8 cellular contexts compared by ENCODE assay signal in the genomic region with DNA sequence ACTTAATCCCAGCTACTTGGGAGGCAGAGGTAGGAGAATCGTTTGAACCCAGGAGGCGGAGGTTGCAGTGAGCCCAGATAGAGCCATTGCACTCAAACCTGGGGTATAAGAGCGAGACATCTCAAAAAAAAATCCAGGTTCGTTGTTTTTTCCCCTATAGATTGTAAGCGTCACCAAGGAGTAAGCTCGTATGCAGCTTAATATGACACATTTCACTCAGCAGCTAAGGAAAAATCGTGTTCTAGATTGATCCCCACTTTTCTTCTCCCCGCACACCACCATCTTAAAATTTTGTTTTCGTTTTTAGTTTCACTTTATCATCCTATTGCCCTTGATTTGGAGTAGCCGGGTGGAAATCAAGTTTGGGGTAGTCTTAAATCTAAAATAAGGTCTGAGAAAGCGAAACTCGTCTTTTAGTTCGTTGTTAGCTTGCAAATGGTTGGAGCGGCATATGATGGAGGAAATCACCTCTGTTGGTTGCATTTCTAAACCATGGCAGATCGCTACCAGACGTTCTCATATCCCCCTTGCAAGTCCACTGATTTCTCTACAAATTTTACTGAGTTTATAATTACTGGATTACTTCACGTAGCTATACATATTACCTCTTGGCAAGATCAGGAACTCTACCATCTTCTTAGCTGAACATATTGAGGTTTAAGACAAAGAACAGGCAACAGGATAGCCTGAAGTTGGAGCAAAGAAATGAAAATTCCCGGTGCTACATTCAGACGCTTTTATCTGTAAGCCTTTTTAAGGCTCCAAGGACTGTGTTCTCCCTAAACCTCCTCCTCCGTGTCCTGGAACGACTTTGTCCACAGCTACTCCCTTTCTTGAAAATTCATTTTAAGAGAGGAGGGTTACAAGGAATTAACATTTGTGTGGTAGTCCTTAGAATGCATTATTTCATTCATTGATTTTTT.
DNase-seq lines count a peak whose midpoint lies in the region; ATAC-seq, FAIRE-seq and TF ChIP-seq lines count a peak whose summit lies in the region.

No MANE protein-coding gene starts in this region.

- no peak for FAIRE-seq in bronchial epithelial cell (lab: Jason Lieb, UNC)

- ATAC-seq in IMR-90 (ENCODE audit: low read depth) (no peak), GM21825 (IDR thresholded peaks at IDR 0.05; ENCODE audit: unreplicated experiment) (no peak)

- H3K4me3 ChIP-seq in BE2C (ENCODE audit: low read depth, low read length), result peak overlapping the region; percentile 82
- H3K4me3 ChIP-seq in IMR-90 (ENCODE audit: insufficient read depth, low read depth, low read length), result peak overlapping the region; percentile 65
- H3K4me3 ChIP-seq in bronchial epithelial cell (ENCODE audit: low read depth, low read length), result peak overlapping the region; percentile 48
- H3K4me3 ChIP-seq in mononuclear cell (ENCODE audit: low read length), result peak overlapping the region; percentile 62
- H3K4me3 ChIP-seq in SJCRH30, result no peak overlapping the region

- peak overlapping the region; percentile 83 for H2BK120ac ChIP-seq in IMR-90 (ENCODE audit: low read depth, low read length)

- H4K5ac ChIP-seq in IMR-90 (ENCODE audit: low read depth, low read length), result peak overlapping the region; percentile 97

- H2AK5ac ChIP-seq in IMR-90 (ENCODE audit: low read depth, low read length), result no peak overlapping the region

- no peaks in the 10 kb centered on the region for H3K79me1 ChIP-seq in IMR-90 (ENCODE audit: low read depth in 1 of 2, low read length in 2 of 2)

- WGBS in IMR-90 (ENCODE audit: extremely low coverage in 2 of 2, insufficient read length in 1 of 2), 2 experiments, result 0% methylated on average over 4 of the region's 21 CpGs; no CpG with 5 or more reads in 1 of the 2 experiments

- H3K4ac ChIP-seq in IMR-90 (ENCODE audit: low read depth, low read length), result peak overlapping the region; percentile 86

- intact Hi-C loops in IMR-90 (cut with micrococcal nuclease), result loop anchor here (2.0 kb wide), 1 partner anchor 49 kb away; a partner anchor contains a TSS

- TF ChIP-seq POLR2A in IMR-90 (IDR thresholded peaks at IDR 0.05; ENCODE audit: low read depth, low read length), result no peak

- H3K9ac ChIP-seq in IMR-90 (ENCODE audit: low read depth, low read length), result peak overlapping the region; percentile 87

- no peaks in the 10 kb centered on the region for H3K9me1 ChIP-seq in IMR-90 (ENCODE audit: insufficient read depth, low read length)

- no peak for TF ChIP-seq RAD21 in IMR-90 (IDR thresholded peaks at IDR 0.05; ENCODE audit: low read length)

- H3K4me2 ChIP-seq in IMR-90 (ENCODE audit: low read depth, low read length), result peak overlapping the region; percentile 91

- H3K27me3 ChIP-seq in BE2C (no peaks in the 10 kb centered on the region), IMR-90 (ENCODE audit: control insufficient read depth, insufficient read depth, low read length) (no peaks in the 10 kb centered on the region), bronchial epithelial cell (ENCODE audit: control insufficient read depth, insufficient read depth, low read length) (no peaks in the 10 kb centered on the region), mononuclear cell (ENCODE audit: insufficient read depth, low read length) (no peaks in the 10 kb centered on the region), SJCRH30 (no peaks in the 10 kb centered on the region)

- dilution Hi-C loops in IMR-90 (cut with HindIII; ENCODE audit: low sequenced_read_pairs, unreplicated experiment), result no loop called here

- in situ Hi-C loops in IMR-90 (cut with MboI; ENCODE audit: low sequenced_read_pairs), result no loop called here

- peak overlapping the region; percentile 97 for H3K18ac ChIP-seq in IMR-90 (ENCODE audit: low read depth, low read length)

- peak overlapping the region; percentile 98 for H2BK5ac ChIP-seq in IMR-90 (ENCODE audit: low read depth, low read length, poor library complexity, severe bottlenecking)

- H3K27ac ChIP-seq in IMR-90 (ENCODE audit: insufficient read depth, low read length), result peak overlapping the region; percentile 75
- H3K27ac ChIP-seq in SJCRH30, result no peak overlapping the region

- H3K9me3 ChIP-seq in BE2C (no peaks in the 10 kb centered on the region), IMR-90 (ENCODE audit: control insufficient read depth, insufficient read depth, low read length) (no peaks in the 10 kb centered on the region), mononuclear cell (ENCODE audit: low read depth, low read length) (no peaks in the 10 kb centered on the region), SJCRH30 (replicated peaks) (no peaks in the 10 kb centered on the region)

- DNase-seq in BE2C (no peak), IMR-90 (peak; percentile 42), bronchial epithelial cell (ENCODE audit: low read depth) (peak; percentile 35), SJCRH30 (no peak), NCI-H2081 treated with DMSO at 0.1 percent for 48 hours (lab: John Stamatoyannopoulos, UW) (no peak)
- DNase-seq in activated naive CD4-positive, alpha-beta T cell treated with Interleukin-2 at 50 U/mL for 16 hours, result no peak

- CTCF ChIA-PET in IMR-90 (lab: Yijun Ruan, JAX), result interaction anchor here (0.6 to 0.9 kb wide), 3 partner anchors 53 to 321 kb away, joined by 3 to 4 read pairs (median 4); no protein-coding TSS in a partner anchor

- no peaks in the 10 kb centered on the region for H3K36me3 ChIP-seq in BE2C
- no peaks in the 10 kb centered on the region for H3K36me3 ChIP-seq in IMR-90 (ENCODE audit: control insufficient read depth, insufficient read depth, low read length)
- no peaks in the 10 kb centered on the region for H3K36me3 ChIP-seq in bronchial epithelial cell (ENCODE audit: control insufficient read depth, insufficient read depth, low read length)
- no peaks in the 10 kb centered on the region for H3K36me3 ChIP-seq in SJCRH30

- peak overlapping the region; percentile 20 to 90 for H4K8ac ChIP-seq in IMR-90 (ENCODE audit: low read depth in 2 of 2, low read length in 2 of 2)

- peak overlapping the region; percentile 71 for H4K91ac ChIP-seq in IMR-90 (ENCODE audit: insufficient read depth, low read depth, low read length)

- TF ChIP-seq CTCF in BE2C (IDR thresholded peaks at IDR 0.05; ENCODE audit: low read depth, low read length) (no peak), IMR-90 (conservative IDR thresholded peaks at IDR 0.05; ENCODE audit: low read depth, low read length) (no peak), bronchial epithelial cell (IDR thresholded peaks at IDR 0.05; ENCODE audit: insufficient read depth, low read length, severe bottlenecking) (no peak)

- peak overlapping the region; percentile 24; the same call in 1 of the 3 replicates for H2BK15ac ChIP-seq in IMR-90 (ENCODE audit: low read depth, low read length)

- POLR2A ChIA-PET in IMR-90 (lab: Charles Lee; ENCODE audit: unreplicated experiment), result interaction anchor here (0.6 to 2.9 kb wide), 9 partner anchors 11 to 873 kb away, joined by 3 to 13 read pairs (median 6); a partner anchor contains a TSS

- peak overlapping the region; percentile 69 for H2BK20ac ChIP-seq in IMR-90 (ENCODE audit: low read depth, low read length)

- H3K56ac ChIP-seq in IMR-90 (ENCODE audit: extremely low read depth, insufficient read depth, low read length), result peak overlapping the region; percentile 94

- no TSS peak for BruUV-seq in IMR-90 (replicated peaks; lab: Mats Ljungman, UMichigan)

- H4K20me1 ChIP-seq in IMR-90 (ENCODE audit: insufficient read depth, low read length), result peaks cover 3% of the 10 kb centered on the region; the same call in 1 of the 2 replicates

- no peaks in the 10 kb centered on the region for H3K4me1 ChIP-seq in BE2C
- H3K4me1 ChIP-seq in IMR-90 (ENCODE audit: control insufficient read depth, insufficient read depth, low read length), result peaks cover 4% of the 10 kb centered on the region
- H3K4me1 ChIP-seq in mononuclear cell (ENCODE audit: insufficient read depth, low read length), result peaks cover 41% of the 10 kb centered on the region
- no peaks in the 10 kb centered on the region for H3K4me1 ChIP-seq in SJCRH30

- H3K14ac ChIP-seq in IMR-90 (replicated peaks; ENCODE audit: low read depth, low read length), result peak overlapping the region; percentile 95

- H2AK9ac ChIP-seq in IMR-90 (replicated peaks; ENCODE audit: low read depth, low read length, poor library complexity), result no peak overlapping the region

- H3K23ac ChIP-seq in IMR-90 (ENCODE audit: low read depth, low read length), result peak overlapping the region; percentile 97

- H2AFZ ChIP-seq in IMR-90 (replicated peaks; ENCODE audit: low read length, poor library complexity), result peak overlapping the region; percentile 84

TF ChIP-seq in IMR-90, 13 proteins besides CTCF, POLR2A, EP300 and RAD21 (continues in another document):
- TF ChIP-seq FOS (IDR thresholded peaks at IDR 0.05; ENCODE audit: low read depth, low read length) (no peak), MXI1 (IDR thresholded peaks at IDR 0.05; ENCODE audit: borderline replicate concordance, low read depth, low read length) (no peak), RFX5 (IDR thresholded peaks at IDR 0.05; ENCODE audit: low read depth, low read length) (no peak), SMC3 (IDR thresholded peaks at IDR 0.05; ENCODE audit: low read depth, low read length) (no peak), RCOR1 (IDR thresholded peaks at IDR 0.05; ENCODE audit: insufficient replicate concordance, low read length) (no peak), NFE2L2 (IDR thresholded peaks at IDR 0.05; ENCODE audit: low read depth, low read length) (no peak), CHD1 (IDR thresholded peaks at IDR 0.05; ENCODE audit: low read depth, low read length) (no peak), CEBPB (IDR thresholded peaks at IDR 0.05; ENCODE audit: low read depth, low read length) (no peak), MAFK (IDR thresholded peaks at IDR 0.05; ENCODE audit: low read depth, low read length) (no peak), MAZ (IDR thresholded peaks at IDR 0.05; ENCODE audit: borderline replicate concordance, low read depth, low read length) (no peak), BHLHE40 (IDR thresholded peaks at IDR 0.05; ENCODE audit: low read depth, low read length) (no peak)
- TF ChIP-seq, protein P1, sequence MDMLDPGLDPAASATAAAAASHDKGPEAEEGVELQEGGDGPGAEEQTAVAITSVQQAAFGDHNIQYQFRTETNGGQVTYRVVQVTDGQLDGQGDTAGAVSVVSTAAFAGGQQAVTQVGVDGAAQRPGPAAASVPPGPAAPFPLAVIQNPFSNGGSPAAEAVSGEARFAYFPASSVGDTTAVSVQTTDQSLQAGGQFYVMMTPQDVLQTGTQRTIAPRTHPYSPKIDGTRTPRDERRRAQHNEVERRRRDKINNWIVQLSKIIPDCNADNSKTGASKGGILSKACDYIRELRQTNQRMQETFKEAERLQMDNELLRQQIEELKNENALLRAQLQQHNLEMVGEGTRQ (IDR thresholded peaks at IDR 0.05; ENCODE audit: low read depth, low read length), result no peak

Comparison
In these comparisons a context has a peak if more than half of its experiments do, and no peak if none do; other contexts are left out.
1. DNase-seq: peak in IMR-90 (single experiment) and bronchial epithelial cell (single experiment); none in BE2C (single experiment), SJCRH30 (0 of 2), NCI-H2081 treated with DMSO at 0.1 percent for 48 hours (single experiment) and activated naive CD4-positive, alpha-beta T cell treated with Interleukin-2 at 50 U/mL for 16 hours (single experiment).